ENCODE assay signal across 8 cellular contexts in genomic region chr10:32446701-32447406, GRCh38. TPM values are rescaled to one million over a fixed set of nuclear protein-coding genes. Genes with fewer than 3 reads are reported as not detected.
DNase-seq lines count a peak whose midpoint lies in the region; ATAC-seq and TF ChIP-seq lines count a peak whose summit lies in the region.

No MANE protein-coding gene starts in this region.

- H3K4me3 ChIP-seq in BLaER1 (peak overlapping the region; percentile 80), duodenal mucosa (ENCODE audit: low read depth in 1 of 2, low read length in 2 of 2) (peak overlapping the region; percentile 91)

- H3K4me1 ChIP-seq in BLaER1 (peaks cover 21% of the 10 kb centered on the region), duodenal mucosa (ENCODE audit: control insufficient read depth in 1 of 2, insufficient read depth in 2 of 2, low read length in 2 of 2) (peaks cover 0 to 3% of the 10 kb centered on the region in 2 donors)

- ATAC-seq in HG03571 (IDR thresholded peaks at IDR 0.05; ENCODE audit: unreplicated experiment), result no peak

- H3K36me3 Mint-ChIP-seq in type B pancreatic cell, result no peaks in the 10 kb centered on the region

- H3K9me3 ChIP-seq in BLaER1 (no peaks in the 10 kb centered on the region), duodenal mucosa (ENCODE audit: control insufficient read depth in 1 of 2, low read length in 2 of 2) (no peaks in the 10 kb centered on the region)

- H3K27me3 ChIP-seq in BLaER1 (no peaks in the 10 kb centered on the region), duodenal mucosa (ENCODE audit: control insufficient read depth in 1 of 2, insufficient read depth in 2 of 2, low read length in 2 of 2) (no peaks in the 10 kb centered on the region)

- TF ChIP-seq CTCF in GM20000 (IDR thresholded peaks at IDR 0.05; ENCODE audit: extremely low read depth, missing control alignments), result no peak
- no peak for TF ChIP-seq CTCF in type B pancreatic cell (conservative IDR thresholded peaks at IDR 0.05)

- DNase-seq in GM20000 (ENCODE audit: low spot score), result peak; percentile 7
- peak; percentile 60 for DNase-seq in RKO (ENCODE audit: low spot score)
- peak; percentile 48 for DNase-seq in medulla oblongata (ENCODE audit: extremely low spot score)
- DNase-seq in type B pancreatic cell (ENCODE audit: extremely low spot score, unreplicated experiment), result no peak
- no peak for DNase-seq in cortex of kidney (lab: John Stamatoyannopoulos, UW)

- peak overlapping the region; percentile 95 for H3K4me3 Mint-ChIP-seq in type B pancreatic cell

- H3K27ac Mint-ChIP-seq in type B pancreatic cell, result peak overlapping the region; percentile 95

- H3K9ac ChIP-seq in BLaER1, result peak overlapping the region; percentile 86
- peak overlapping the region; percentile 88 to 95 for H3K9ac ChIP-seq in duodenal mucosa (ENCODE audit: low read depth in 1 of 2, low read length in 2 of 2)

- H3K36me3 ChIP-seq in BLaER1 (no peaks in the 10 kb centered on the region; the same call in 1 of the 2 replicates), duodenal mucosa (ENCODE audit: control insufficient read depth in 1 of 2, insufficient read depth in 2 of 2, low read length in 2 of 2) (no peaks in the 10 kb centered on the region)

- H3K27ac ChIP-seq in BLaER1, result peak overlapping the region; percentile 91
- peak overlapping the region; percentile 97 for H3K27ac ChIP-seq in duodenal mucosa (ENCODE audit: low read depth, low read length)

- peak overlapping the region; percentile 79 for H3K4me2 ChIP-seq in BLaER1

- peaks cover 4% of the 10 kb centered on the region for H3K4me1 Mint-ChIP-seq in type B pancreatic cell (ENCODE audit: unreplicated experiment)

- peaks cover 11% of the 10 kb centered on the region for H3K27me3 Mint-ChIP-seq in type B pancreatic cell

- H3K9me3 Mint-ChIP-seq in type B pancreatic cell, result no peaks in the 10 kb centered on the region

- no peaks in the 10 kb centered on the region for H4K20me1 ChIP-seq in BLaER1

RNA-seq across cellular contexts. Expression of gene CCDC7, which starts 0.9 kb away (rescaled TPM):
- 5.6 and 9.0 TPM in 2 replicates for total RNA-seq in type B pancreatic cell (ENCODE audit: low replicate concordance)

Comparison
In these comparisons a context has a peak if more than half of its experiments do, and no peak if none do; other contexts are left out.
1. DNase-seq: peak in GM20000 (single experiment), RKO (single experiment) and medulla oblongata (single experiment); none in type B pancreatic cell (single experiment) and cortex of kidney (single experiment).